In the genomic region with DNA sequence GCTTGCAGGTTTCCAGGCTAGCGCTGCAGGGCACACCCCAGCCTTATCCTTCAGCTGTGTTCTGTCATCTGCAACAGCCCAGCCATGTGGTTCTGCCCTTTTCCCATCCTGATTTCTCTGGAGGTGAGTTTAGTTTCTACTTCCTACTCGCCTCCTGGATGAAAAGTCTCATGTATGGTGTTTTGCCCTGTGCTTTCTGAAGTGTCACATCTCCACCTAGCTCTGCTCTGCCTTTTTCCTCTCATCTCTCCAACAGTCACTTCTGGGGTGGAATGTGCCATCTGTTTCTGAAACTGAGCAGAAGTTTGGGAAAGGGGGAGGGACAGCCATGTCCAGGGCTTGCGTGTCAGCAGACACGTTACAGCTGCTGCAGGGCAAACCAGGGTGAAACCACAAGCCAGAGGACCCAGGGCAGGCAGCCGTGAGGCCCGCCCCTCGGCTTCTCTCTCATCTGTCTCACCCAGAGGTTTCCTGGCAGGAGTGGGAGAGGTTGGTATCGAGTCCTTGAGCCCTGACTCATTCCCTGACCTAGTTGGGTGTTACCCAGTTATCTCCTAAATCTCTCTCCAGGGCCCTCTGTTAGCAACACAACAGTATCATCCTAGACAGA, we compare ENCODE assay signal across 8 cellular contexts. TPM values are rescaled to one million over a fixed set of nuclear protein-coding genes. Genes with fewer than 3 reads are reported as not detected.
DNase-seq lines count a peak whose midpoint lies in the region; ATAC-seq and TF ChIP-seq lines count a peak whose summit lies in the region.
"Not testable (repeated sequence)": the region's sequence is repeated elsewhere in the genome, so short reads cannot be mapped to it uniquely, and the experiment has no call there.

No MANE protein-coding gene starts in this region.

- not testable (repeated sequence) for H3K79me2 ChIP-seq in mammary epithelial cell (ENCODE audit: insufficient read depth, low read length)

- ATAC-seq in HG02759 (IDR thresholded peaks at IDR 0.05; ENCODE audit: unreplicated experiment) (peak; percentile 85), left ventricle myocardium superior (peak; percentile 89)
- ATAC-seq in activated CD4-positive, CD25-positive, alpha-beta regulatory T cell treated with anti-CD3 and anti-CD28 coated beads, Interleukin-2, amount 50 U/mL, for 24 hours = peak; percentile 81 to 90

- CTCF ChIA-PET in mammary epithelial cell (lab: Charles Lee; ENCODE audit: low non-redundant PET) = not testable (repeated sequence)

- dilution Hi-C loops in mammary epithelial cell (cut with HindIII; ENCODE audit: low sequenced_read_pairs) = not testable (repeated sequence)

- TF ChIP-seq POLR2A in transverse colon (IDR thresholded peaks at IDR 0.05) = not testable (repeated sequence)

- 32% methylated on average over 2 of the region's 8 CpGs for WGBS in mammary epithelial cell (ENCODE audit: low coverage, missing lambda C conversion rate)
- WGBS in transverse colon (ENCODE audit: low coverage in 1 of 2), 2 donors = 16% methylated on average over 3 of the region's 8 CpGs; no CpG with 5 or more reads in 1 of the 2 donors

- not testable (repeated sequence) for BruUV-seq in mammary epithelial cell (replicated peaks; lab: Mats Ljungman, UMichigan)

- H4K20me1 ChIP-seq in mammary epithelial cell (ENCODE audit: insufficient read depth, low read length) = not testable (repeated sequence)

- not testable (repeated sequence) for TF ChIP-seq CTCF in mammary epithelial cell (conservative IDR thresholded peaks at IDR 0.05 in 1 of 2, IDR thresholded peaks at IDR 0.05 in 1 of 2; ENCODE audit: extremely low read depth in 1 of 2, insufficient read depth in 1 of 2, low read depth in 1 of 2, low read length in 2 of 2); neutrophil (IDR thresholded peaks at IDR 0.05); transverse colon (IDR thresholded peaks at IDR 0.05)

- not testable (repeated sequence) for H3K4me3 ChIP-seq in mammary epithelial cell (replicated peaks in 1 of 3; ENCODE audit: insufficient read depth in 1 of 3, low read depth in 2 of 3, low read length in 3 of 3); neutrophil (ENCODE audit: low read depth in 1 of 2, low read length in 1 of 2); transverse colon

- in situ Hi-C loops in mammary epithelial cell (cut with MboI; ENCODE audit: low sequenced_read_pairs in 2 of 2) = not testable (repeated sequence)
- in situ Hi-C loops in transverse colon (cut with MboI; ENCODE audit: low pct_ligation_motif_present in 1 of 4, low pct_unique_long_range_greater_than_20kb in 1 of 4, low sequenced_read_pairs in 3 of 4) = loop anchor here in 2 of 4 donors (25.0 kb wide), 1 partner anchor 110 kb away; no protein-coding TSS in a partner anchor

- TF ChIP-seq EP300 in transverse colon (IDR thresholded peaks at IDR 0.05; ENCODE audit: low read depth) = not testable (repeated sequence)

- peaks cover 12% of the 10 kb centered on the region for H3K4me1 ChIP-seq in mammary epithelial cell (ENCODE audit: insufficient read depth, low read length)
- H3K4me1 ChIP-seq in neutrophil (ENCODE audit: control insufficient read depth in 1 of 2, insufficient read depth in 1 of 2, low read depth in 1 of 2, low read length in 1 of 2) = peaks cover 27 to 31% of the 10 kb centered on the region in 2 experiments
- H3K4me1 ChIP-seq in transverse colon = peaks cover 0 to 28% (median 11%) of the 10 kb centered on the region in 4 donors

- peak overlapping the region; percentile 53 for H3K9ac ChIP-seq in mammary epithelial cell (ENCODE audit: insufficient read depth, low read length)

- H3K27ac ChIP-seq in mammary epithelial cell (ENCODE audit: insufficient read depth, low read depth, low read length) (peak overlapping the region; percentile 96), neutrophil (peak overlapping the region; percentile 68), transverse colon (peak overlapping the region; percentile 75 to 82 (median 79))

- not testable (repeated sequence) for H3K9me3 ChIP-seq in mammary epithelial cell (replicated peaks; ENCODE audit: insufficient read depth, low read length); neutrophil; transverse colon

- intact Hi-C loops in mammary epithelial cell (cut with micrococcal nuclease); left ventricle myocardium superior (cut with micrococcal nuclease); transverse colon (cut with DNase I; ENCODE audit: low total_unique reads): not testable (repeated sequence)

- H3K27me3 ChIP-seq in mammary epithelial cell (ENCODE audit: insufficient read depth, low read length); neutrophil; transverse colon: not testable (repeated sequence)

- H3K36me3 ChIP-seq in mammary epithelial cell (ENCODE audit: insufficient read depth, low read length); neutrophil; transverse colon: not testable (repeated sequence)

- peak overlapping the region; percentile 60 for H2AFZ ChIP-seq in mammary epithelial cell (ENCODE audit: low read depth, low read length)

- H3K4me2 ChIP-seq in mammary epithelial cell (ENCODE audit: insufficient read depth, low read depth, low read length) = peak overlapping the region; percentile 57

- peak; percentile 78 for DNase-seq in EH (ENCODE audit: low read depth)
- DNase-seq in NCI-H226 = peak; percentile 40
- DNase-seq in mammary epithelial cell = peak; percentile 62
- DNase-seq in left ventricle myocardium superior = peak; percentile 65
- peak; percentile 32 for DNase-seq in transverse colon

RNA-seq across cellular contexts. Expression of a gene that starts 28.7 kb away (rescaled TPM):
- total RNA-seq in mammary epithelial cell (100 to 1,000 TPM in 1 of 2 donors, 10 to 100 TPM in 1; 77.3 to 118 TPM), left ventricle myocardium superior (93.0 TPM), transverse colon (100 to 1,000 TPM; 119 to 237 (median 170) TPM)
- 43.5 TPM for polyA plus RNA-seq in mammary epithelial cell
- 262 TPM for polyA minus RNA-seq in mammary epithelial cell
